In the genomic region with DNA sequence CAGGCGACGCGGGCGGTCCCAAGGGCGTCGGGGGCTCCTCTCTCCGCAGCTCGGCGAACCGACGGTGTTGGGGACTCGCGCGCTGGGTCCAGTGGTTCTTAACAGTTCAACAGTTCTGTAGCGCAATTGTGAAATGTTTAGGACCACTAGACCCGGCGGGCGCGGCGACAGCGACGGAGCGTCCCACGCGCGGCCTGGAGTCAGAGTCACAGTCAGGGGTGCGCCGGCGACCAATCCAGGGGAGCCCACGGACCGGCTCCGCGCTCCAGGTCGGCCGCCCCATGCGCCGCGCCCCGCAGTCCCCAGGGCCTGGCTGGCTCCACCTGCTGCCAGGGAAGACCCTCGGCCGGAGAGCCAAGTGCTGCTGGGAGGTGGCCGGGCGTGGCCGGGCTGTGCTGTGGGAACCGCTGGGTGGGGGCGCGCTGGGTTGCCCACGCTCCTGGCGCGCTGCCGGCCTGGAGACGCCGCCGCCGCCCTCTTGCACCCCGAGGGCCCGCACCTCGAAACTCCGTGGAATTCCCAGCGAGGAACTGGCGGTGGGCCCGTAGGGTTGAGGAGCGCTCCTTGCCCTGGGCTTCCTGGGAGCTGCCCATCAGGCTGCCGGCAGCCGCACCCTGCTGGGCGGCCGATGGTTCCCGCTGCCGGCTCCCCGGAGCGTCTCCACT, we compare ENCODE assay signal across 11 cellular contexts. TPM values are rescaled to one million over a fixed set of nuclear protein-coding genes. Genes with fewer than 3 reads are reported as not detected.
DNase-seq lines count a peak whose midpoint lies in the region; ATAC-seq and TF ChIP-seq lines count a peak whose summit lies in the region.
"Had no signal": no experiment of that assay in that cellular context is flagged by ENCODE, and none has a peak within 500 bp of the region (broad histone marks: within the 10 kb centered on the region; RNA-seq: fewer than 3 reads in every experiment).

No MANE protein-coding gene starts in this region.

- H3K27ac ChIP-seq in RWPE2 (ENCODE audit: poor library complexity, severe bottlenecking) = no peak overlapping the region
- no peak overlapping the region for H3K27ac ChIP-seq in right cardiac atrium (ENCODE audit: low read length)

- TF ChIP-seq CTCF in RWPE2 (IDR thresholded peaks at IDR 0.05; ENCODE audit: poor library complexity, severe bottlenecking) = no peak
- no peak for TF ChIP-seq CTCF in endothelial cell (IDR thresholded peaks at IDR 0.05; ENCODE audit: unreplicated experiment)

- H3K27me3 Mint-ChIP-seq in endothelial cell (ENCODE audit: unreplicated experiment) = peaks cover 30% of the 10 kb centered on the region

- ATAC-seq in RWPE2 (ENCODE audit: low read depth) (no peak), right cardiac atrium (peak in 1 of 2 donors; percentile 5), HG02981 (IDR thresholded peaks at IDR 0.05; ENCODE audit: unreplicated experiment) (no peak)

- peaks cover 4% of the 10 kb centered on the region for H3K4me1 ChIP-seq in RWPE2 (ENCODE audit: insufficient read depth, poor library complexity, severe bottlenecking)
- no peaks in the 10 kb centered on the region for H3K4me1 ChIP-seq in right cardiac atrium (ENCODE audit: control insufficient read depth, insufficient read depth, low read length)

- no peaks in the 10 kb centered on the region for H3K4me1 Mint-ChIP-seq in endothelial cell (ENCODE audit: unreplicated experiment)
- H3K4me1 Mint-ChIP-seq: activated T-helper 17 cell treated with anti-CD3 and anti-CD28 coated beads, Interleukin-2, amount 50 U/mL, for 72 hours had no signal

- peaks cover 28% of the 10 kb centered on the region for H3K27me3 ChIP-seq in H7 (ENCODE audit: control insufficient read depth, insufficient read depth, low read length)
- peaks cover 7% of the 10 kb centered on the region for H3K27me3 ChIP-seq in RWPE2 (ENCODE audit: insufficient read depth, poor library complexity, severe bottlenecking)
- no peaks in the 10 kb centered on the region for H3K27me3 ChIP-seq in right cardiac atrium (ENCODE audit: control insufficient read depth, insufficient read depth)

- no peaks in the 10 kb centered on the region for H3K36me3 Mint-ChIP-seq in endothelial cell (ENCODE audit: low read depth, unreplicated experiment)

- WGBS in right cardiac atrium = 4% methylated on average over 71 of the region's 71 CpGs

- intact Hi-C loops in right cardiac atrium (cut with DNase I) (no loop called here), posterior vena cava (cut with DNase I) (no loop called here)

- no peaks in the 10 kb centered on the region for H3K9me3 Mint-ChIP-seq in endothelial cell (ENCODE audit: unreplicated experiment)
- H3K9me3 Mint-ChIP-seq: activated T-helper 17 cell treated with anti-CD3 and anti-CD28 coated beads, Interleukin-2, amount 50 U/mL, for 72 hours had no signal

- H3K36me3 ChIP-seq in H7 (replicated peaks; ENCODE audit: control insufficient read depth, insufficient read depth, low read length) (no peaks in the 10 kb centered on the region), RWPE2 (ENCODE audit: low read depth) (no peaks in the 10 kb centered on the region)

- H3K4me3 Mint-ChIP-seq in endothelial cell (ENCODE audit: unreplicated experiment) = no peak overlapping the region
- H3K4me3 Mint-ChIP-seq: activated T-helper 17 cell treated with anti-CD3 and anti-CD28 coated beads, Interleukin-2, amount 50 U/mL, for 72 hours had no signal

- H3K4me3 ChIP-seq in H7 (ENCODE audit: insufficient read depth, low read depth, low read length) (peak overlapping the region; percentile 27; the same call in 1 of the 2 replicates), RWPE2 (ENCODE audit: severe bottlenecking) (peak overlapping the region; percentile 69), right cardiac atrium (ENCODE audit: low read length) (no peak overlapping the region)

- H3K27ac Mint-ChIP-seq in endothelial cell (ENCODE audit: unreplicated experiment) = no peak overlapping the region
- H3K27ac Mint-ChIP-seq: activated T-helper 17 cell treated with anti-CD3 and anti-CD28 coated beads, Interleukin-2, amount 50 U/mL, for 72 hours had no signal

- H3K9me3 ChIP-seq in RWPE2 (ENCODE audit: severe bottlenecking) (no peaks in the 10 kb centered on the region), right cardiac atrium (ENCODE audit: control insufficient read depth, low read length) (no peaks in the 10 kb centered on the region)

- DNase-seq in H7 = peak; percentile 83
- DNase-seq in RWPE2 (ENCODE audit: low spot score) = peak; percentile 57
- DNase-seq in right cardiac atrium = peak; percentile 14 to 44 (median 33)
- peak; percentile 69 for DNase-seq in posterior vena cava (ENCODE audit: low spot score)
- DNase-seq in NCI-H1105 (lab: John Stamatoyannopoulos, UW) = no peak
- no peak for DNase-seq in endothelial cell (ENCODE audit: low spot score)
- DNase-seq: erythroblast had no signal

RNA-seq across cellular contexts. Expression of a gene that starts 20.9 kb away (rescaled TPM):
- total RNA-seq in H7 (2014; rRNA removed; shearing (Covaris generic)) = 59.2 and 61.0 TPM in 2 replicates
- total RNA-seq in right cardiac atrium (10 to 100 TPM in 2 of 4 donors, 1 to 10 TPM in 2; 7.9 to 10.6 (median 9.9) TPM), posterior vena cava (1 to 10 TPM; 5.0 to 6.9 TPM), endothelial cell (ENCODE audit: unreplicated experiment) (96.9 TPM)
- polyA plus RNA-seq in right cardiac atrium = 7.1 TPM

RNA-seq across cellular contexts. Expression of a gene that starts 32.0 kb away (rescaled TPM):
- total RNA-seq in H7 (2014; rRNA removed; shearing (Covaris generic)) = 0.17 and 2.9 TPM in 2 replicates
- total RNA-seq in right cardiac atrium = 100 to 1,000 TPM; 169 to 307 (median 208) TPM
- 99.1 TPM for polyA plus RNA-seq in right cardiac atrium
- total RNA-seq in posterior vena cava = 1 to 10 TPM; 1.3 to 3.2 TPM
- total RNA-seq in endothelial cell (ENCODE audit: unreplicated experiment) = 1.2 TPM
- total RNA-seq: activated T-helper 17 cell treated with anti-CD3 and anti-CD28 coated beads, Interleukin-2, amount 50 U/mL, for 72 hours; G401; T-helper 2 cell treated with Interferon-gamma antibody and Interleukin-4, amounts not matched to agents 100 ng/mL and 5 ng/mL, for 36 hours had no signal

Comparison
In these comparisons a context has a peak if more than half of its experiments do, and no peak if none do; other contexts are left out.
1. DNase-seq: peak in H7 (single experiment), RWPE2 (single experiment), right cardiac atrium (3 of 3) and posterior vena cava (single experiment); none in NCI-H1105 (single experiment) and endothelial cell (single experiment).
2. RNA of a gene that starts 32.0 kb away (total RNA-seq): 169 to 307 TPM in right cardiac atrium; 1.3 to 3.2 TPM in posterior vena cava, 1.2 TPM in endothelial cell (single experiment) and 0.17 to 2.9 TPM in H7; every median in the first group is over 10 times any median in the second.